In the genomic region with DNA sequence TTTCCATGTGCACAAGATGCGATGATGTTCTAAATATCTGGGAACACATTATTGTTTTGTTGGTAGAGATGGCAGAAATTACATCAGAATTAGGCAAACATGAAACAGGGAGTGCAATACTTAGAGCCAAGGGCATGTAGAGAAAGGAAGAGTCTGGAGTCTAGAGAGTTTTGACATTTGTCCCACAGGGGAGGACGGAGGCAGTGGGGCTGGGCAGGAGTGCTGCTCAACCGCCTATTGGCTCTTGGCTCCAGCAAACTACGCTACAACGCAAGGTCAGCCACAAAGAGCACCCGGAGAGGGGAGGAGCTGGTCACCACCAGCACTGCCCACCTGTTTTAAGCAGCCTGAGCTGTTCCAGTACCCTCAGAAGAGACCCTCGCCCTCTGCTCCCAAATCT, we compare ENCODE assay signal across 1 cellular context.
TF ChIP-seq lines count a peak whose summit lies in the region.

No MANE protein-coding gene starts in this region.

TF ChIP-seq in H1, 55 proteins besides CTCF, POLR2A, EP300 and RAD21:
- TF ChIP-seq, protein P1, sequence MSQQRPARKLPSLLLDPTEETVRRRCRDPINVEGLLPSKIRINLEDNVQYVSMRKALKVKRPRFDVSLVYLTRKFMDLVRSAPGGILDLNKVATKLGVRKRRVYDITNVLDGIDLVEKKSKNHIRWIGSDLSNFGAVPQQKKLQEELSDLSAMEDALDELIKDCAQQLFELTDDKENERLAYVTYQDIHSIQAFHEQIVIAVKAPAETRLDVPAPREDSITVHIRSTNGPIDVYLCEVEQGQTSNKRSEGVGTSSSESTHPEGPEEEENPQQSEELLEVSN (IDR thresholded peaks at IDR 0.05) = no peak
- no peak for TF ChIP-seq CTBP2 (IDR thresholded peaks at IDR 0.05; ENCODE audit: borderline replicate concordance, insufficient read depth, insufficient read length, low read length)
- TF ChIP-seq GABPA (IDR thresholded peaks at IDR 0.05; ENCODE audit: borderline replicate concordance, insufficient read depth, low read length) = no peak
- no peak for TF ChIP-seq ZNF274 (IDR thresholded peaks at IDR 0.05; ENCODE audit: borderline replicate concordance, extremely low read depth, low read length)
